8 cellular contexts compared by ENCODE assay signal in the genomic region with DNA sequence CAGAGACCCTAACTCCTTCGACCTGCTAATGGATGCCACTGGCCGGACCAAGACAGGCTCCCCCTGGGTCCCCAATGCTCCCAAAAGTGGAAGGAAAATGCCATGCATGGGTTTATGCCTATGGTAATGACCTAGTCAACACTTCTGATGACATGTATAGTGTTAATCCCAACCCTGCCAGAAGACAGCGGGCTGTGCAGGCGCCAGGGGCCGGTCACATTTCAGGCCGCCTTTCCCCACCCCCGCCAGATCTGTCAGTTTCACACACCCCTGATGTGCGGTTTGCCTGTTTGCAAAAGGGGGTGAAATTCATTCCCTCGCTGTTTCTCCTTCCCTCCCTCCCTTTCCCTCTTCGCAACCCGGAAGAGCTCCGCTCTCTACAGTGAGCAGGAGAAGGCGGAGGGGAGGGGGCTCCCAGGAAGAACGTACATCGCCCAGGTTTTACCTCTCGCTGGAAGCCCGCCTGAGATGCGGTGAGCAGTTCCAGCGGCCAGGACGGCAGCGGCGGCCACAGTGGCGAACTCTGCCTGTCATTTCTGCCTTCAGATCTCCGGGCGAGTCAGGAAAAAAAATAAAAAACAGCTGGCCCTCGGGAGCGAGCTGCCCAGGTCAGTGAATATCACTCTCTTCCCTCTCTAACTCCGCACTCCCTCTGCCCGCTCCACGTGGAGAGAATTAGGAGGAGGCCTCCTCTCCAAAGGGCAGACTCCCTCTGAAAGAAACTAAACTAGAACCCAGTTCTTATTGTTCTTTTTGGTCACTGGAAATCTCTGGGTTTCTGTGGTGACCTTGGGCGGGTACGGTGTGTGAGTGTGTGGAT. TPM values are rescaled to one million over a fixed set of nuclear protein-coding genes. Genes with fewer than 3 reads are reported as not detected.
A peak's percentile ranks its signal among the peaks of the same experiment; 100 is the strongest.
DNase-seq lines count a peak whose midpoint lies in the region; ATAC-seq and TF ChIP-seq lines count a peak whose summit lies in the region.

No MANE protein-coding gene starts in this region.

- peak overlapping the region; percentile 51 for H3K4me3 ChIP-seq in iPS-18a (ENCODE audit: low read length)
- peak overlapping the region; percentile 44 for H3K4me3 ChIP-seq in suprapubic skin

- intact Hi-C loops in activated B cell treated with CpG ODN at 0.5 μM for 24 hours (cut with micrococcal nuclease) = loop anchor here (10.0 kb wide), 1 partner anchor 520 kb away; no protein-coding TSS in a partner anchor

- no peak for TF ChIP-seq POLR2A in suprapubic skin (IDR thresholded peaks at IDR 0.05)

- H3K36me3 ChIP-seq in iPS-18a (ENCODE audit: control insufficient read depth, low read depth, low read length) = no peaks in the 10 kb centered on the region
- H3K36me3 ChIP-seq in suprapubic skin = no peaks in the 10 kb centered on the region

- H3K4me1 Mint-ChIP-seq in activated B cell treated with CpG ODN at 0.5 μM for 24 hours = peaks cover 49% of the 10 kb centered on the region

- H3K36me3 Mint-ChIP-seq in activated B cell treated with CpG ODN at 0.5 μM for 24 hours (ENCODE audit: low read depth) = no peaks in the 10 kb centered on the region

- CTCF ChIA-PET in activated B cell treated with CpG ODN at 0.5 μM for 24 hours (lab: Charles Lee) = no interaction called here

- ATAC-seq in activated B cell treated with CpG ODN at 0.5 μM for 24 hours (ENCODE audit: low read depth) = no peak

- no peak overlapping the region for H3K9ac ChIP-seq in iPS-18a (ENCODE audit: low read length)

- H3K9me3 Mint-ChIP-seq in activated B cell treated with CpG ODN at 0.5 μM for 24 hours = no peaks in the 10 kb centered on the region

- H3K27ac ChIP-seq in iPS-18a (ENCODE audit: low read length) = no peak overlapping the region
- no peak overlapping the region for H3K27ac ChIP-seq in suprapubic skin

- H3K4me3 Mint-ChIP-seq in activated B cell treated with CpG ODN at 0.5 μM for 24 hours = peak overlapping the region; percentile 3

- TF ChIP-seq CTCF in activated B cell treated with CpG ODN at 0.5 μM for 24 hours (IDR thresholded peaks at IDR 0.05) = no peak
- TF ChIP-seq CTCF in suprapubic skin (IDR thresholded peaks at IDR 0.05) = no peak

- DNase-seq in activated CD4-positive, alpha-beta T cell treated with anti-CD3 and anti-CD28 coated beads for 48 hours = peak; percentile 41
- DNase-seq in activated CD4-positive, alpha-beta T cell treated with anti-CD3 and anti-CD28 coated beads for 1 hour = no peak
- no peak for DNase-seq in activated B cell treated with CpG ODN at 0.5 μM for 24 hours
- DNase-seq in suprapubic skin (ENCODE audit: low spot score in 2 of 2) = no peak
- DNase-seq in GOT3 (lab: John Stamatoyannopoulos, UW) = no peak
- no peak for DNase-seq in CD1c-positive myeloid dendritic cell (ENCODE audit: extremely low spot score)
- DNase-seq in hypothalamus (lab: John Stamatoyannopoulos, UW) = no peak

- peaks cover 100% of the 10 kb centered on the region for H3K27me3 ChIP-seq in iPS-18a (ENCODE audit: control insufficient read depth, insufficient read depth, low read length)
- peaks cover 100% of the 10 kb centered on the region for H3K27me3 ChIP-seq in suprapubic skin

- POLR2A ChIA-PET in activated B cell treated with CpG ODN at 0.5 μM for 24 hours (lab: Charles Lee) = no interaction called here

- no peak for TF ChIP-seq EP300 in suprapubic skin (IDR thresholded peaks at IDR 0.05)

- 26% methylated on average over 32 of the region's 32 CpGs for WGBS in suprapubic skin

- H3K4me1 ChIP-seq in iPS-18a (ENCODE audit: control insufficient read depth, low read depth, low read length) (peaks cover 43% of the 10 kb centered on the region), suprapubic skin (peaks cover 31% of the 10 kb centered on the region)

- no peaks in the 10 kb centered on the region for H3K9me3 ChIP-seq in iPS-18a (ENCODE audit: control insufficient read depth, low read depth, low read length)
- H3K9me3 ChIP-seq in suprapubic skin = no peaks in the 10 kb centered on the region

- peaks cover 81% of the 10 kb centered on the region for H3K27me3 Mint-ChIP-seq in activated B cell treated with CpG ODN at 0.5 μM for 24 hours

- H3K27ac Mint-ChIP-seq in activated B cell treated with CpG ODN at 0.5 μM for 24 hours = no peak overlapping the region

RNA-seq across cellular contexts. Expression of gene GATA3, which starts 9.4 kb away (rescaled TPM):
- total RNA-seq in activated B cell treated with CpG ODN at 0.5 μM for 24 hours = 0.34 and 0.53 TPM in 2 replicates
- 100 to 1,000 TPM in 3 of 4 donors, 10 to 100 TPM in 1; 91.0 to 241 (median 164) TPM for total RNA-seq in suprapubic skin

Comparison
In these comparisons a context has a peak if more than half of its experiments do, and no peak if none do; other contexts are left out.
1. RNA of gene GATA3, which starts 9.4 kb away (total RNA-seq): 91.0 to 241 TPM in suprapubic skin; 0.34 to 0.53 TPM in activated B cell treated with CpG ODN at 0.5 μM for 24 hours; every median in the first group is over 10 times any median in the second.